8 cellular contexts compared by ENCODE assay signal in genomic region chr6:144215402-144215931, GRCh38.
A peak's percentile ranks its signal among the peaks of the same experiment; 100 is the strongest.
DNase-seq lines count a peak whose midpoint lies in the region; ATAC-seq and TF ChIP-seq lines count a peak whose summit lies in the region.

No MANE protein-coding gene starts in this region.

- CTCF ChIA-PET in activated B cell treated with CpG ODN at 0.5 μM for 24 hours (lab: Charles Lee) = interaction anchor here (1.1 to 1.4 kb wide), 2 partner anchors 111 to 276 kb away, joined by 4 read pairs; no protein-coding TSS in a partner anchor

- DNase-seq in NCI-H82 (lab: John Stamatoyannopoulos, UW) (peak; percentile 53), NCI-H82 treated with DMSO at 0.1 percent for 48 hours (lab: John Stamatoyannopoulos, UW; ENCODE audit: unreplicated experiment) (no peak), HuH-7 (ENCODE audit: low spot score) (peak; percentile 61), activated B cell treated with CpG ODN at 0.5 μM for 24 hours (no peak), myocyte (ENCODE audit: low read depth) (peak; percentile 42), uterus (peak; percentile 19 to 28)

- peaks cover 36% of the 10 kb centered on the region for H3K4me1 Mint-ChIP-seq in activated B cell treated with CpG ODN at 0.5 μM for 24 hours

- no peak for TF ChIP-seq CTCF in activated B cell treated with CpG ODN at 0.5 μM for 24 hours (IDR thresholded peaks at IDR 0.05)
- TF ChIP-seq CTCF in uterus (IDR thresholded peaks at IDR 0.05) = no peak

- H3K4me1 ChIP-seq in uterus = peaks cover 0 to 4% of the 10 kb centered on the region in 2 donors

- peak overlapping the region; percentile 94 to 98 for H3K27ac ChIP-seq in uterus

- H3K36me3 ChIP-seq in uterus = no peaks in the 10 kb centered on the region

- peaks cover 11% of the 10 kb centered on the region for H3K36me3 Mint-ChIP-seq in activated B cell treated with CpG ODN at 0.5 μM for 24 hours (ENCODE audit: low read depth)

- H3K27me3 ChIP-seq in uterus = no peaks in the 10 kb centered on the region

- peak overlapping the region; percentile 57 to 60 for H3K4me3 ChIP-seq in uterus

- intact Hi-C loops in activated B cell treated with CpG ODN at 0.5 μM for 24 hours (cut with micrococcal nuclease) (loop anchor here (5.0 kb wide), 4 partner anchors 202 to 1747 kb away; partner anchors contain the start of genes FBXO30 and SHPRH), uterus (cut with DNase I; ENCODE audit: low total_unique reads) (loop anchor here (5.0 to 10.0 kb wide), 2 partner anchors 69 to 267 kb away; partner anchors contain the start of gene UTRN)

- H3K27me3 Mint-ChIP-seq in activated B cell treated with CpG ODN at 0.5 μM for 24 hours = peaks cover 4% of the 10 kb centered on the region

- no peaks in the 10 kb centered on the region for H3K9me3 ChIP-seq in uterus

- peaks cover 2% of the 10 kb centered on the region for H3K9me3 Mint-ChIP-seq in activated B cell treated with CpG ODN at 0.5 μM for 24 hours

- peak overlapping the region; percentile 100 for H3K27ac Mint-ChIP-seq in activated B cell treated with CpG ODN at 0.5 μM for 24 hours

- peak overlapping the region; percentile 97 for H3K4me3 Mint-ChIP-seq in activated B cell treated with CpG ODN at 0.5 μM for 24 hours

- POLR2A ChIA-PET in activated B cell treated with CpG ODN at 0.5 μM for 24 hours (lab: Charles Lee) = interaction anchor here (1.0 to 2.9 kb wide), 4 partner anchors 63 to 152 kb away, joined by 3 to 21 read pairs (median 4); partner anchors contain the start of genes SF3B5 and STX11

- ATAC-seq in activated B cell treated with CpG ODN at 0.5 μM for 24 hours (ENCODE audit: low read depth) (no peak), esophagus mucosa (peak; percentile 17), GM21619 (IDR thresholded peaks at IDR 0.05; ENCODE audit: unreplicated experiment) (no peak)

- TF ChIP-seq POLR2A in uterus (IDR thresholded peaks at IDR 0.05) = no peak

Comparison
In these comparisons a context has a peak if more than half of its experiments do, and no peak if none do; other contexts are left out.
1. DNase-seq: peak in NCI-H82 (single experiment), HuH-7 (single experiment), myocyte (single experiment) and uterus (2 of 2); none in NCI-H82 treated with DMSO at 0.1 percent for 48 hours (single experiment) and activated B cell treated with CpG ODN at 0.5 μM for 24 hours (single experiment).